Comparison of ENCODE assay signal across 26 cellular contexts in genomic region chr3:127091376-127091775, GRCh38.
"Had no signal": no experiment of that assay in that cellular context is flagged by ENCODE, and none has a peak within 500 bp of the region (broad histone marks: within the 10 kb centered on the region; RNA-seq: fewer than 3 reads in every experiment).

No MANE protein-coding gene starts in this region.

- H3K27ac Mint-ChIP-seq: activated CD4-positive, alpha-beta memory T cell treated with anti-CD3 and anti-CD28 coated beads, Interleukin-2, amount 10 ng/mL, durations not matched to agents 7 days and 5 days; activated CD4-positive, alpha-beta T cell treated with anti-CD3 and anti-CD28 coated beads for 36 hours; activated naive CD4-positive, alpha-beta T cell treated with anti-CD3 and anti-CD28 coated beads for 36 hours; activated naive CD8-positive, alpha-beta T cell; activated T-helper 17 cell treated with anti-CD3 and anti-CD28 coated beads, Interleukin-2, amount 50 U/mL, for 72 hours; T-cell had no signal

- H3K27me3 Mint-ChIP-seq: activated CD4-positive, alpha-beta memory T cell treated with anti-CD3 and anti-CD28 coated beads, Interleukin-2, amount 10 ng/mL, durations not matched to agents 7 days and 5 days; activated CD4-positive, alpha-beta T cell treated with anti-CD3 and anti-CD28 coated beads for 36 hours; activated naive CD8-positive, alpha-beta T cell had no signal

- H3K4me1 Mint-ChIP-seq: activated CD4-positive, alpha-beta memory T cell treated with anti-CD3 and anti-CD28 coated beads, Interleukin-2, amount 10 ng/mL, durations not matched to agents 7 days and 5 days; activated CD4-positive, alpha-beta T cell treated with anti-CD3 and anti-CD28 coated beads for 36 hours; activated T-helper 17 cell treated with anti-CD3 and anti-CD28 coated beads, Interleukin-2, amount 50 U/mL, for 72 hours; T-cell had no signal

- H3K27ac ChIP-seq: brain microvascular endothelial cell, SK-N-MC, VCaP had no signal

- H3K36me3 Mint-ChIP-seq: activated naive CD8-positive, alpha-beta T cell; T-cell had no signal

- H3K27me3 ChIP-seq: brain microvascular endothelial cell had no signal

- H3K4me3 ChIP-seq: SK-N-MC had no signal

- H3K9me3 Mint-ChIP-seq: activated CD4-positive, alpha-beta memory T cell treated with anti-CD3 and anti-CD28 coated beads, Interleukin-2, amount 10 ng/mL, durations not matched to agents 7 days and 5 days; activated naive CD4-positive, alpha-beta T cell treated with anti-CD3 and anti-CD28 coated beads for 36 hours; activated T-helper 17 cell treated with anti-CD3 and anti-CD28 coated beads, Interleukin-2, amount 50 U/mL, for 72 hours; T-cell had no signal

- H3K4me3 Mint-ChIP-seq: activated CD4-positive, alpha-beta memory T cell treated with anti-CD3 and anti-CD28 coated beads, Interleukin-2, amount 10 ng/mL, durations not matched to agents 7 days and 5 days; activated CD4-positive, alpha-beta T cell treated with anti-CD3 and anti-CD28 coated beads for 36 hours; activated naive CD4-positive, alpha-beta T cell treated with anti-CD3 and anti-CD28 coated beads for 36 hours; activated naive CD8-positive, alpha-beta T cell; activated T-helper 17 cell treated with anti-CD3 and anti-CD28 coated beads, Interleukin-2, amount 50 U/mL, for 72 hours; T-cell had no signal

- H3K36me3 ChIP-seq: brain microvascular endothelial cell had no signal

- DNase-seq: activated CD4-positive, alpha-beta memory T cell treated with anti-CD3 and anti-CD28 coated beads, Interleukin-2, amount 10 ng/mL, durations not matched to agents 7 days and 5 days; activated CD4-positive, alpha-beta T cell treated with anti-CD3 and anti-CD28 coated beads for 36 hours; activated CD4-positive, alpha-beta T cell treated with anti-CD3 and anti-CD28 coated beads, Interleukin-2, amount 50 U/mL, for 1 hour; activated gamma-delta T cell; activated naive CD4-positive, alpha-beta T cell treated with anti-CD3 and anti-CD28 coated beads for 36 hours; activated T-cell treated with anti-CD3 and anti-CD28 coated beads for 4 hours; activated T-cell treated with anti-CD3 and anti-CD28 coated beads, Interleukin-2, amount 50 U/mL, for 48 hours; amygdala; brain microvascular endothelial cell; cerebellar nuclear complex; MM.1S; NCI-H1105 treated with DMSO at 0.1 percent for 48 hours; NCI-H1436 treated with DMSO at 0.1 percent for 48 hours; NCI-H187; NCI-H2081 treated with DMSO at 0.1 percent for 48 hours; NCI-H446; NCI-H774; OCI-M1; RPMI8226; T-cell; T-helper 2 cell; T1000 had no signal
